Comparison of ENCODE assay signal across 20 cellular contexts in the genomic region with DNA sequence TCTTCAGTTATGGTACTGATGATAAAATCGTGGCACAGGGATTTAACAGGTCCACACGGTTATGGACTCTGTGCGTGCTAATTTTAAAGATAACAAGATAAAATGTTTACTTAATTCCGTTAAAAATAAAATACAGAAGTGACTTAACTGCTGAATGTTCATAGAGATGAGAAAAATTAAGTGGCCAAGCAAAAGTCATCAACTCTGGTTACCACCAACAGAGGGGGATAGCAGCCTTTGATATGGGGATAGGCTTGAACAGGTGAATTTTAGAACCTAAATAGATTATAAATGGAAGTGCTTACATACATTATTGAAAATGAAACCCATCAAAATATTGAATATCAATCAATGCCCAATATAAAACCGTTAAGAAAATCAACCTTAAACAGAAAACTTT.
DNase-seq lines count a peak whose midpoint lies in the region; ATAC-seq and TF ChIP-seq lines count a peak whose summit lies in the region.
"Had no signal": no experiment of that assay in that cellular context is flagged by ENCODE, and none has a peak within 500 bp of the region (broad histone marks: within the 10 kb centered on the region; RNA-seq: fewer than 3 reads in every experiment).

No MANE protein-coding gene starts in this region.

- no peaks in the 10 kb centered on the region for H3K4me1 ChIP-seq in right cardiac atrium (ENCODE audit: control insufficient read depth, insufficient read depth, low read length)
- H3K4me1 ChIP-seq: prostate gland had no signal

- H3K4me3 ChIP-seq in retinal pigment epithelial cell (ENCODE audit: low read length), result no peak overlapping the region
- H3K4me3 ChIP-seq in right cardiac atrium (ENCODE audit: low read length), result no peak overlapping the region
- H3K4me3 ChIP-seq: prostate gland had no signal

- WGBS in right cardiac atrium, result 68% methylated on average over 5 of the region's 5 CpGs

- no peaks in the 10 kb centered on the region for H3K27me3 ChIP-seq in right cardiac atrium (ENCODE audit: control insufficient read depth, insufficient read depth)

- no peaks in the 10 kb centered on the region for H3K9me3 ChIP-seq in right cardiac atrium (ENCODE audit: control insufficient read depth, low read length)
- H3K9me3 ChIP-seq: prostate gland had no signal

- intact Hi-C loops in right cardiac atrium (cut with DNase I), result no loop called here

- H3K27ac ChIP-seq in VCaP (peak overlapping the region; percentile 21; the same call in 1 of the 2 replicates), right cardiac atrium (ENCODE audit: low read length) (no peak overlapping the region)
- H3K27ac ChIP-seq: prostate gland had no signal

- TF ChIP-seq CTCF in LNCAP (IDR thresholded peaks at IDR 0.05), result peak; percentile 41; the same call in 1 of the 2 replicates
- peak; percentile 78 for TF ChIP-seq CTCF in VCaP (conservative IDR thresholded peaks at IDR 0.05)
- TF ChIP-seq CTCF in retinal pigment epithelial cell (conservative IDR thresholded peaks at IDR 0.05; ENCODE audit: low read depth, low read length), result peak; percentile 9
- no peak for TF ChIP-seq CTCF in GM20000 (IDR thresholded peaks at IDR 0.05; ENCODE audit: extremely low read depth, missing control alignments)

- peak in 2 of 3 experiments; percentile 1 to 9 for DNase-seq in NCI-H1417 (lab: John Stamatoyannopoulos, UW)
- no peak for DNase-seq in NCI-H1417 treated with DMSO at 0.1 percent for 48 hours (lab: John Stamatoyannopoulos, UW)
- no peak for DNase-seq in retinal pigment epithelial cell (ENCODE audit: low read depth)
- DNase-seq in right cardiac atrium, result no peak
- DNase-seq in GM20000 (ENCODE audit: low spot score), result no peak
- DNase-seq: activated CD4-positive, alpha-beta T cell treated with anti-CD3 and anti-CD28 coated beads for 1 hour; activated CD8-positive, alpha-beta memory T cell treated with anti-CD3 and anti-CD28 coated beads for 24 hours; activated gamma-delta T cell; activated T-cell treated with anti-CD3 and anti-CD28 coated beads, Interleukin-2, amount 50 U/mL, for 1 hour; DMS79 treated with DMSO at 0.1 percent for 48 hours; HCEC 1CT; mammary epithelial cell; NCI-H187 treated with DMSO at 0.1 percent for 48 hours; NCI-H226; Right ventricle myocardium superior; T-helper 1 cell had no signal

- ATAC-seq in right cardiac atrium, result no peak
- no peak for ATAC-seq in GM18502 (IDR thresholded peaks at IDR 0.05; ENCODE audit: poor library complexity, unreplicated experiment)

Comparison
In these comparisons a context has a peak if more than half of its experiments do, and no peak if none do; other contexts are left out.
1. DNase-seq: peak in NCI-H1417 (2 of 3); none in NCI-H1417 treated with DMSO at 0.1 percent for 48 hours (single experiment), retinal pigment epithelial cell (single experiment), right cardiac atrium (0 of 3) and GM20000 (single experiment).